In the genomic region with DNA sequence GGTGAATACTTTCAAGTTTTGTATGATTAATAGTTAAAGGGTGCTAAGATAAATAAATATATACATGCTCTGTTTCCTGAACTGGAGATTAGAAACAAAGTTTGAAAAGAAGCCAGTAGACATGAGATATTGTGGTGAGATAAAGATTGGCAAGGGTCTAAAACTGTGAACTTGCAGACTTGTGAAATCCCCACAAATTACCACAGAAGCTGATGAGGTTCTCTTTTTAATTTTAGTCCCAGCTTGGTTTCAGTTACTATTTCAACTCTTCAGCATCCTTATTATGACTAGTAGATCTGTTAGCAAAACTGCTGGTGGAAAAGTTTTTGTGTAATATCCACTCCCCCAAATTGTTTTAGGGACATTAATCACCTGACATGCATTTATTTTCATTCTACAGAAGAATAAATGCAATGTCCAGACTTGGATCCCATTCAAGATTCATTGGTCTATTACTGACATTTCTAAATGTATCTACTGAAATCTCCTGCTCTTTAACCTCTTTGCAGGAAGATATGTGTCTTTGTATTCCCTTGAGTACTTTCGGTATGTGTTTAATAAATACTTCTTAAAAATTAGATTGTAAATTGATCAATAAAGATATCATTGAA, we compare ENCODE assay signal across 1 cellular context.
TF ChIP-seq lines count a peak whose summit lies in the region.

No MANE protein-coding gene starts in this region.

TF ChIP-seq in HepG2, 621 proteins besides CTCF, POLR2A, EP300 and RAD21 (continued from another document):
- TF ChIP-seq AGO2 (optimal IDR thresholded peaks at IDR 0.05; ENCODE audit: low read depth, low read length), result no peak
- TF ChIP-seq TSC22D2 (CRISPR knock-in tag; IDR thresholded peaks at IDR 0.05; ENCODE audit: borderline replicate concordance), result no peak
- no peak for TF ChIP-seq KLF11 (CRISPR knock-in tag; IDR thresholded peaks at IDR 0.05)
- no peak for TF ChIP-seq ZNF816 (CRISPR knock-in tag; IDR thresholded peaks at IDR 0.05; ENCODE audit: borderline replicate concordance)
- no peak for TF ChIP-seq HNF4A (CRISPR knock-in tag; IDR thresholded peaks at IDR 0.05)
- TF ChIP-seq ZNF777 (CRISPR knock-in tag; IDR thresholded peaks at IDR 0.05), result no peak
- TF ChIP-seq ZNF720 (CRISPR knock-in tag; IDR thresholded peaks at IDR 0.05), result no peak
- TF ChIP-seq, protein P1, sequence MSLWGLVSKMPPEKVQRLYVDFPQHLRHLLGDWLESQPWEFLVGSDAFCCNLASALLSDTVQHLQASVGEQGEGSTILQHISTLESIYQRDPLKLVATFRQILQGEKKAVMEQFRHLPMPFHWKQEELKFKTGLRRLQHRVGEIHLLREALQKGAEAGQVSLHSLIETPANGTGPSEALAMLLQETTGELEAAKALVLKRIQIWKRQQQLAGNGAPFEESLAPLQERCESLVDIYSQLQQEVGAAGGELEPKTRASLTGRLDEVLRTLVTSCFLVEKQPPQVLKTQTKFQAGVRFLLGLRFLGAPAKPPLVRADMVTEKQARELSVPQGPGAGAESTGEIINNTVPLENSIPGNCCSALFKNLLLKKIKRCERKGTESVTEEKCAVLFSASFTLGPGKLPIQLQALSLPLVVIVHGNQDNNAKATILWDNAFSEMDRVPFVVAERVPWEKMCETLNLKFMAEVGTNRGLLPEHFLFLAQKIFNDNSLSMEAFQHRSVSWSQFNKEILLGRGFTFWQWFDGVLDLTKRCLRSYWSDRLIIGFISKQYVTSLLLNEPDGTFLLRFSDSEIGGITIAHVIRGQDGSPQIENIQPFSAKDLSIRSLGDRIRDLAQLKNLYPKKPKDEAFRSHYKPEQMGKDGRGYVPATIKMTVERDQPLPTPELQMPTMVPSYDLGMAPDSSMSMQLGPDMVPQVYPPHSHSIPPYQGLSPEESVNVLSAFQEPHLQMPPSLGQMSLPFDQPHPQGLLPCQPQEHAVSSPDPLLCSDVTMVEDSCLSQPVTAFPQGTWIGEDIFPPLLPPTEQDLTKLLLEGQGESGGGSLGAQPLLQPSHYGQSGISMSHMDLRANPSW (CRISPR knock-in tag; IDR thresholded peaks at IDR 0.05; ENCODE audit: borderline replicate concordance), result no peak
- TF ChIP-seq, protein P2, sequence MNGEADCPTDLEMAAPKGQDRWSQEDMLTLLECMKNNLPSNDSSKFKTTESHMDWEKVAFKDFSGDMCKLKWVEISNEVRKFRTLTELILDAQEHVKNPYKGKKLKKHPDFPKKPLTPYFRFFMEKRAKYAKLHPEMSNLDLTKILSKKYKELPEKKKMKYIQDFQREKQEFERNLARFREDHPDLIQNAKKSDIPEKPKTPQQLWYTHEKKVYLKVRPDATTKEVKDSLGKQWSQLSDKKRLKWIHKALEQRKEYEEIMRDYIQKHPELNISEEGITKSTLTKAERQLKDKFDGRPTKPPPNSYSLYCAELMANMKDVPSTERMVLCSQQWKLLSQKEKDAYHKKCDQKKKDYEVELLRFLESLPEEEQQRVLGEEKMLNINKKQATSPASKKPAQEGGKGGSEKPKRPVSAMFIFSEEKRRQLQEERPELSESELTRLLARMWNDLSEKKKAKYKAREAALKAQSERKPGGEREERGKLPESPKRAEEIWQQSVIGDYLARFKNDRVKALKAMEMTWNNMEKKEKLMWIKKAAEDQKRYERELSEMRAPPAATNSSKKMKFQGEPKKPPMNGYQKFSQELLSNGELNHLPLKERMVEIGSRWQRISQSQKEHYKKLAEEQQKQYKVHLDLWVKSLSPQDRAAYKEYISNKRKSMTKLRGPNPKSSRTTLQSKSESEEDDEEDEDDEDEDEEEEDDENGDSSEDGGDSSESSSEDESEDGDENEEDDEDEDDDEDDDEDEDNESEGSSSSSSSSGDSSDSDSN (CRISPR knock-in tag; IDR thresholded peaks at IDR 0.05), result no peak
- TF ChIP-seq ZFP36L2 (CRISPR knock-in tag; IDR thresholded peaks at IDR 0.05), result no peak
- TF ChIP-seq, protein P3, sequence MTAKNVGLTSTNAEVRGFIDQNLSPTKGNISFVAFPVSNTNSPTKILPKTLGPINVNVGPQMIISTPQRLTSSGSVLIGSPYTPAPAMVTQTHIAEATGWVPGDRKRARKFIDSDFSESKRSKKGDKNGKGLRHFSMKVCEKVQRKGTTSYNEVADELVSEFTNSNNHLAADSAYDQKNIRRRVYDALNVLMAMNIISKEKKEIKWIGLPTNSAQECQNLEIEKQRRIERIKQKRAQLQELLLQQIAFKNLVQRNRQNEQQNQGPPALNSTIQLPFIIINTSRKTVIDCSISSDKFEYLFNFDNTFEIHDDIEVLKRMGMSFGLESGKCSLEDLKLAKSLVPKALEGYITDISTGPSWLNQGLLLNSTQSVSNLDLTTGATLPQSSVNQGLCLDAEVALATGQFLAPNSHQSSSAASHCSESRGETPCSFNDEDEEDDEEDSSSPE (CRISPR knock-in tag; IDR thresholded peaks at IDR 0.05), result no peak
